Comparison of ENCODE assay signal across 8 cellular contexts in the genomic region with DNA sequence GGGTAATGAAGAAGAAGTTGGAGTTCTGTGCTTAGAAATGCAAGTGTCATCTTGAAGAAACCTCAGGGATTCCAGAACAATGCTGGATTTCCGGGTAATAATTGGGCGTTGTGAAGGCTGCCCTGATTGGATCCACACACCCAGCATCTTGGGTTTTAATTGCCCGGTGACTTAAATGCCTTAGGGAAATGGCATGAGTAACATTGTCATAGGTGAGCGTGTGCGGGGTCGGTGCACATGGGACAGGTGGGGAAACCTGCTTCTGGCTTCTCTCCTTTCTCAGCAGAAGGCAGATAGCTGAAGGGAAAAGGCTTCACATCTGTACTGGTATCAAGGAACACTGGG. TPM values are rescaled to one million over a fixed set of nuclear protein-coding genes. Genes with fewer than 3 reads are reported as not detected.
DNase-seq lines count a peak whose midpoint lies in the region; ATAC-seq and TF ChIP-seq lines count a peak whose summit lies in the region.

No MANE protein-coding gene starts in this region.

- H3T11ph ChIP-seq in H9 (ENCODE audit: low read length), result no peak overlapping the region

- WGBS in trophoblast cell (ENCODE audit: extremely low coverage, insufficient coverage, insufficient read length), result no CpG with 5 or more reads among the region's 6 CpGs
- WGBS in H9 (ENCODE audit: extremely low coverage, insufficient read length, low lambda C conversion rate), result no CpG with 5 or more reads among the region's 6 CpGs

- H3K36me3 Mint-ChIP-seq in IgD-negative memory B cell (peaks cover 1% of the 10 kb centered on the region), chondrocyte (ENCODE audit: low read depth) (no peaks in the 10 kb centered on the region), H9 (ENCODE audit: insufficient read depth in 1 of 3, low read depth in 3 of 3) (0 out of 7 replicates have a peak, but pooled peaks cover 0 to 1% (median 0%) of the 10 kb centered on the region in 3 experiments)

- H3K79me2 ChIP-seq in trophoblast cell (ENCODE audit: control insufficient read depth, insufficient read depth, low read length, poor library complexity) (no peaks in the 10 kb centered on the region), H9 (ENCODE audit: insufficient read depth, low read length) (no peaks in the 10 kb centered on the region)

- no peaks in the 10 kb centered on the region for H3K9me3 ChIP-seq in BLaER1
- no peaks in the 10 kb centered on the region for H3K9me3 ChIP-seq in trophoblast cell (ENCODE audit: insufficient read depth, low read depth, low read length)
- no peaks in the 10 kb centered on the region for H3K9me3 ChIP-seq in H9 (ENCODE audit: control insufficient read depth, low read depth, low read length)

- no peaks in the 10 kb centered on the region for H3K9me3 Mint-ChIP-seq in IgD-negative memory B cell
- H3K9me3 Mint-ChIP-seq in chondrocyte (ENCODE audit: low read depth), result no peaks in the 10 kb centered on the region
- H3K9me3 Mint-ChIP-seq in H9, result no peaks in the 10 kb centered on the region

- no peak overlapping the region for H3K18ac ChIP-seq in trophoblast cell (ENCODE audit: low read length)
- H3K18ac ChIP-seq in H9 (ENCODE audit: insufficient read length, low read depth, low read length), result no peak overlapping the region

- TF ChIP-seq CTCF in chondrocyte (IDR thresholded peaks at IDR 0.05) (no peak), H9 (conservative IDR thresholded peaks at IDR 0.05) (no peak)

- H3K4me1 Mint-ChIP-seq in IgD-negative memory B cell, result peaks cover 14 to 26% (median 16%) of the 10 kb centered on the region in 3 donors
- peaks cover 54% of the 10 kb centered on the region for H3K4me1 Mint-ChIP-seq in chondrocyte (ENCODE audit: low read depth)
- peaks cover 2 to 5% of the 10 kb centered on the region in 2 experiments; a peak in 3 of 4 replicates for H3K4me1 Mint-ChIP-seq in H9

- peak overlapping the region in 2 of 4 donors; percentile 12 to 71 for H3K4me3 Mint-ChIP-seq in IgD-negative memory B cell
- H3K4me3 Mint-ChIP-seq in chondrocyte (ENCODE audit: unreplicated experiment), result peak overlapping the region; percentile 3
- no peak overlapping the region for H3K4me3 Mint-ChIP-seq in H9

- no peaks in the 10 kb centered on the region for H3K27me3 Mint-ChIP-seq in IgD-negative memory B cell
- no peaks in the 10 kb centered on the region for H3K27me3 Mint-ChIP-seq in chondrocyte (ENCODE audit: low read depth)
- H3K27me3 Mint-ChIP-seq in H9 (ENCODE audit: low read depth), result no peaks in the 10 kb centered on the region

- ATAC-seq in HG03432 (IDR thresholded peaks at IDR 0.05; ENCODE audit: unreplicated experiment), result no peak

- no peaks in the 10 kb centered on the region for H3K36me3 ChIP-seq in BLaER1
- H3K36me3 ChIP-seq in trophoblast cell (ENCODE audit: control insufficient read depth in 1 of 2, insufficient read depth in 2 of 2, low read length in 2 of 2), result no peaks in the 10 kb centered on the region

- peaks cover 48% of the 10 kb centered on the region for H3K4me1 ChIP-seq in BLaER1
- H3K4me1 ChIP-seq in trophoblast cell (ENCODE audit: control insufficient read depth in 1 of 2, insufficient read depth in 2 of 2, low read length in 2 of 2), result peaks cover 3 to 4% of the 10 kb centered on the region in 2 experiments
- no peaks in the 10 kb centered on the region; the same call in 1 of the 2 replicates for H3K4me1 ChIP-seq in H9 (ENCODE audit: insufficient read depth, low read length)

- H4K91ac ChIP-seq in trophoblast cell (ENCODE audit: low read depth, low read length), result no peak overlapping the region
- no peak overlapping the region for H4K91ac ChIP-seq in H9 (ENCODE audit: insufficient read length, low read depth, low read length)

- no peaks in the 10 kb centered on the region for H4K20me1 ChIP-seq in BLaER1
- H4K20me1 ChIP-seq in H9 (ENCODE audit: control insufficient read depth, insufficient read depth, insufficient read length), result no peaks in the 10 kb centered on the region

- H2BK5ac ChIP-seq in trophoblast cell (ENCODE audit: low read depth, low read length, poor library complexity) (no peak overlapping the region), H9 (ENCODE audit: insufficient read length, low read length) (no peak overlapping the region)

- H3K4me2 ChIP-seq in BLaER1 (peak overlapping the region; percentile 94), trophoblast cell (ENCODE audit: low read length) (peak overlapping the region; percentile 3), H9 (ENCODE audit: insufficient read depth, insufficient read length, low read length) (no peak overlapping the region)

- H2AFZ ChIP-seq in trophoblast cell (ENCODE audit: insufficient read depth, low read length, poor library complexity) (no peak overlapping the region), H9 (ENCODE audit: low read length) (no peak overlapping the region)

- H4K5ac ChIP-seq in H9 (ENCODE audit: insufficient read length, low read depth, low read length), result no peak overlapping the region

- H3K4me3 ChIP-seq in BLaER1 (no peak overlapping the region), trophoblast cell (ENCODE audit: low read depth, low read length) (no peak overlapping the region)

- H2AK5ac ChIP-seq in trophoblast cell (ENCODE audit: low read length) (no peak overlapping the region), H9 (ENCODE audit: insufficient read length, low read length) (no peak overlapping the region)

- no peaks in the 10 kb centered on the region for H3K27me3 ChIP-seq in BLaER1
- no peaks in the 10 kb centered on the region for H3K27me3 ChIP-seq in trophoblast cell (ENCODE audit: insufficient read depth, low read length)
- no peaks in the 10 kb centered on the region for H3K27me3 ChIP-seq in H9 (ENCODE audit: insufficient read depth, low read length)

- H3K9ac ChIP-seq in BLaER1 (no peak overlapping the region), trophoblast cell (ENCODE audit: low read length) (no peak overlapping the region), H9 (ENCODE audit: extremely low read depth, insufficient read length, low read length) (no peak overlapping the region)

- H3K14ac ChIP-seq in trophoblast cell (ENCODE audit: low read length) (no peak overlapping the region), H9 (ENCODE audit: insufficient read depth, low read length) (no peak overlapping the region)

- H3K27ac ChIP-seq in BLaER1 (peak overlapping the region; percentile 38; the same call in 1 of the 2 replicates), trophoblast cell (ENCODE audit: low read depth, low read length) (no peak overlapping the region), H9 (ENCODE audit: insufficient read length, low read depth, low read length) (no peak overlapping the region)

- no peaks in the 10 kb centered on the region for H3K23me2 ChIP-seq in H9 (ENCODE audit: insufficient read length, low read depth, low read length, poor library complexity, severe bottlenecking)

- H4K12ac ChIP-seq in trophoblast cell (ENCODE audit: low read depth, low read length), result no peak overlapping the region

- DNase-seq in chondrocyte (ENCODE audit: low spot score) (peak; percentile 39), trophoblast cell (peak; percentile 26 to 31), ACHN (no peak), H9 (no peak)
- no peak for DNase-seq in activated CD8-positive, alpha-beta memory T cell treated with anti-CD3 and anti-CD28 coated beads, Interleukin-2, amount 50 U/mL, for 4 hours

- no peak overlapping the region for H2BK12ac ChIP-seq in trophoblast cell (ENCODE audit: low read length)
- H2BK12ac ChIP-seq in H9 (ENCODE audit: insufficient read length, low read depth, low read length), result no peak overlapping the region

- H3K27ac Mint-ChIP-seq in IgD-negative memory B cell (peak overlapping the region; percentile 1 to 69 (median 65)), chondrocyte (ENCODE audit: unreplicated experiment) (peak overlapping the region; percentile 96), H9 (no peak overlapping the region)

- H3K4ac ChIP-seq in trophoblast cell (ENCODE audit: low read depth, low read length), result no peak overlapping the region
- no peak overlapping the region for H3K4ac ChIP-seq in H9 (ENCODE audit: low read depth, low read length)

- H4K8ac ChIP-seq in trophoblast cell (ENCODE audit: low read depth, low read length), result no peak overlapping the region
- no peak overlapping the region for H4K8ac ChIP-seq in H9 (replicated peaks; ENCODE audit: insufficient read length, low read depth, low read length)

- no peak overlapping the region for H3K56ac ChIP-seq in H9 (ENCODE audit: insufficient read length, low read depth, low read length)

- no peak overlapping the region for H2BK15ac ChIP-seq in H9 (ENCODE audit: low read depth, low read length)

- H3K79me1 ChIP-seq in trophoblast cell (ENCODE audit: low read length), result no peaks in the 10 kb centered on the region
- H3K79me1 ChIP-seq in H9 (ENCODE audit: insufficient read depth, low read depth, low read length, poor library complexity, severe bottlenecking), result no peaks in the 10 kb centered on the region

- no peak overlapping the region for H2BK20ac ChIP-seq in H9 (ENCODE audit: low read depth, low read length, poor library complexity, severe bottlenecking)

- in situ Hi-C loops in ACHN (cut with HindIII; ENCODE audit: low pct_ligation_motif_present, low pct_unique_long_range_greater_than_20kb, low sequenced_read_pairs), result no loop called here

- H2BK120ac ChIP-seq in trophoblast cell (ENCODE audit: insufficient read depth, low read length, poor library complexity) (no peak overlapping the region), H9 (ENCODE audit: low read depth, low read length, poor library complexity, severe bottlenecking) (no peak overlapping the region)

- H3K23ac ChIP-seq in trophoblast cell (ENCODE audit: low read length) (no peak overlapping the region), H9 (ENCODE audit: insufficient read length, low read depth, low read length) (no peak overlapping the region)

RNA-seq across cellular contexts. Expression of gene CAMK1D, which starts 15.2 kb away (rescaled TPM):
- polyA plus RNA-seq in IgD-negative memory B cell, result 41.4 TPM
- 31.2 to 36.3 TPM (median 34.7 TPM) in 3 replicates for total RNA-seq in chondrocyte
- 0.26 and 0.28 TPM in 2 replicates for polyA plus RNA-seq in trophoblast cell (2013)
- total RNA-seq in H9 (2021), result 5.6 and 6.3 TPM in 2 replicates

Comparison
In these comparisons a context has a peak if more than half of its experiments do, and no peak if none do; other contexts are left out.
1. H3K27ac Mint-ChIP-seq: peak in IgD-negative memory B cell (3 of 3) and chondrocyte (single experiment); none in H9 (0 of 3).
2. DNase-seq: peak in chondrocyte (single experiment) and trophoblast cell (2 of 2); none in ACHN (single experiment), activated CD8-positive, alpha-beta memory T cell treated with anti-CD3 and anti-CD28 coated beads, Interleukin-2, amount 50 U/mL, for 4 hours (single experiment) and H9 (single experiment).